ENCODE assay signal across 1 cellular context in the genomic region with DNA sequence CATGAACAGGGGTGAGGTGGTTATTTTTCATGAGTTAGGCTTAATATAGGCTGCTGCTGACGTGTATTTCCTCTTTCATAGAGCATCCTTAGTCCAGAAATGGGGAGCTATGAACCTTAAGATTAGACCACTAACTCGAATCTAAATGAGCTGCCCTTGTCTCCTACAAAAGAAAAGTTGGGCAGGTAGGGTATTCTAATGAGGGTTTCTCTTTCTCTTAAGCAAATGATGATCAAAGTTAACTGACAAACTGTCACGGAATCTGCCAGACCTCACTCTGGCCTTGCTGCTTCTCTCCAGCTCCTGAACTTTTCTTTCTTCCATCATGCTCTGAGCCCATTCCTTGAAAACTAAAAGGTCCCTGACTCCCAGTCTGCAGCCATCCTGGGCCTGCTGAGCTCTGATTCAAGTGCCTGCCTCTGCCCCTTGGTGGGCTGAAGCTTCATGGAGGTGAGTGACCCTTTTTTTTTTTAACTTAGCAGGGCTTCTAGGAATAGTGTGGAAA.
TF ChIP-seq lines count a peak whose summit lies in the region.

TRIM69 (plus strand) TSS at position 268 of the 505 bp plus-strand sequence; CDS start at position 445, 177 bp downstream.

TF ChIP-seq in SK-N-SH, 30 proteins besides CTCF, POLR2A, EP300 and RAD21 (continued from another document):
- TF ChIP-seq, protein P1, sequence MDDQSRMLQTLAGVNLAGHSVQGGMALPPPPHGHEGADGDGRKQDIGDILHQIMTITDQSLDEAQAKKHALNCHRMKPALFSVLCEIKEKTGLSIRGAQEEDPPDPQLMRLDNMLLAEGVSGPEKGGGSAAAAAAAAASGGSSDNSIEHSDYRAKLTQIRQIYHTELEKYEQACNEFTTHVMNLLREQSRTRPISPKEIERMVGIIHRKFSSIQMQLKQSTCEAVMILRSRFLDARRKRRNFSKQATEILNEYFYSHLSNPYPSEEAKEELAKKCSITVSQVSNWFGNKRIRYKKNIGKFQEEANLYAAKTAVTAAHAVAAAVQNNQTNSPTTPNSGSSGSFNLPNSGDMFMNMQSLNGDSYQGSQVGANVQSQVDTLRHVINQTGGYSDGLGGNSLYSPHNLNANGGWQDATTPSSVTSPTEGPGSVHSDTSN (IDR thresholded peaks at IDR 0.05) = no peak
- TF ChIP-seq FOXJ3 (CRISPR knock-in tag; IDR thresholded peaks at IDR 0.05) = no peak
- no peak for TF ChIP-seq EZH2phosphoT487 (IDR thresholded peaks at IDR 0.05; ENCODE audit: borderline replicate concordance, low read depth)
- no peak for TF ChIP-seq CHD2 (IDR thresholded peaks at IDR 0.05; ENCODE audit: low read length, partially characterized antibody)
